Comparison of ENCODE assay signal across 1 cellular context in genomic region chr6:138546733-138547185, GRCh38.
A peak's percentile ranks its signal among the peaks of the same experiment; 100 is the strongest.
TF ChIP-seq lines count a peak whose summit lies in the region.

No MANE protein-coding gene starts in this region.

TF ChIP-seq in HepG2, 621 proteins besides CTCF, POLR2A, EP300 and RAD21 (continued from another document and continues in another):
- TF ChIP-seq IKZF5 (CRISPR knock-in tag; IDR thresholded peaks at IDR 0.05): no peak
- TF ChIP-seq ARNT2 (CRISPR knock-in tag; IDR thresholded peaks at IDR 0.05; ENCODE audit: low read depth): peak; percentile 49; the same call in 1 of the 2 replicates
- TF ChIP-seq E2F2 (CRISPR knock-in tag; IDR thresholded peaks at IDR 0.05; ENCODE audit: borderline replicate concordance): no peak
- TF ChIP-seq HOMEZ (CRISPR knock-in tag; IDR thresholded peaks at IDR 0.05; ENCODE audit: low read depth): 0 out of 2 replicates have a peak, but pooled peaks have one; percentile 42
- peak; percentile 68; the same call in 1 of the 2 replicates for TF ChIP-seq RARA (CRISPR knock-in tag; IDR thresholded peaks at IDR 0.05)
- no peak for TF ChIP-seq ZUFSP (CRISPR knock-in tag; IDR thresholded peaks at IDR 0.05; ENCODE audit: borderline replicate concordance)
- TF ChIP-seq ZNF580 (CRISPR knock-in tag; IDR thresholded peaks at IDR 0.05; ENCODE audit: borderline replicate concordance, low read depth): peak; percentile 60; the same call in 1 of the 2 replicates
- peak; percentile 73; the same call in 1 of the 2 replicates for TF ChIP-seq AHDC1 (CRISPR knock-in tag; IDR thresholded peaks at IDR 0.05; ENCODE audit: borderline replicate concordance)
- TF ChIP-seq MXI1 (IDR thresholded peaks at IDR 0.05; ENCODE audit: borderline replicate concordance, low read depth, low read length): 0 out of 3 replicates have a peak, but pooled peaks have one; percentile 7
- peak; percentile 54; the same call in 1 of the 2 replicates for TF ChIP-seq ZNF710 (CRISPR knock-in tag; IDR thresholded peaks at IDR 0.05; ENCODE audit: borderline replicate concordance)
- 0 out of 2 replicates have a peak, but pooled peaks have one; percentile 62 for TF ChIP-seq ZNF792 (CRISPR knock-in tag; IDR thresholded peaks at IDR 0.05)
- TF ChIP-seq ZNF33A (CRISPR knock-in tag; IDR thresholded peaks at IDR 0.05; ENCODE audit: borderline replicate concordance): no peak
- TF ChIP-seq HNRNPUL1 (IDR thresholded peaks at IDR 0.05; ENCODE audit: low read depth, low read length): no peak
- 0 out of 2 replicates have a peak, but pooled peaks have one; percentile 35 for TF ChIP-seq ZBTB34 (CRISPR knock-in tag; IDR thresholded peaks at IDR 0.05)
- 0 out of 2 replicates have a peak, but pooled peaks have one; percentile 37 for TF ChIP-seq SAP130 (CRISPR knock-in tag; IDR thresholded peaks at IDR 0.05; ENCODE audit: low read depth)
- TF ChIP-seq ATF4 (CRISPR knock-in tag; IDR thresholded peaks at IDR 0.05): 0 out of 4 replicates have a peak, but pooled peaks of 1 of the 2 experiments have one; percentile 22
- no peak for TF ChIP-seq FOXP1 (IDR thresholded peaks at IDR 0.05)
- peak; percentile 34; the same call in 1 of the 2 replicates for TF ChIP-seq FOXP1 (CRISPR knock-in tag; IDR thresholded peaks at IDR 0.05)
- TF ChIP-seq REPIN1 (CRISPR knock-in tag; IDR thresholded peaks at IDR 0.05; ENCODE audit: borderline replicate concordance, low read depth): no peak
- peak; percentile 46; the same call in 1 of the 2 replicates for TF ChIP-seq GATAD2A (CRISPR knock-in tag; IDR thresholded peaks at IDR 0.05)
- TF ChIP-seq ATM (IDR thresholded peaks at IDR 0.05; ENCODE audit: borderline replicate concordance): no peak
- no peak for TF ChIP-seq CBFB (CRISPR knock-in tag; IDR thresholded peaks at IDR 0.05)
- no peak for TF ChIP-seq SMAD9 (CRISPR knock-in tag; IDR thresholded peaks at IDR 0.05)
- TF ChIP-seq THAP11 (CRISPR knock-in tag; IDR thresholded peaks at IDR 0.05): 0 out of 2 replicates have a peak, but pooled peaks have one; percentile 18
- TF ChIP-seq SNAPC4 (CRISPR knock-in tag; IDR thresholded peaks at IDR 0.05): no peak
- no peak for TF ChIP-seq SOX13 (IDR thresholded peaks at IDR 0.05)
- peak in 1 of 2 experiments; percentile 72; a peak in 1 of 4 replicates for TF ChIP-seq SOX13 (CRISPR knock-in tag; conservative IDR thresholded peaks at IDR 0.05 in 1 of 2, IDR thresholded peaks at IDR 0.05 in 1 of 2)
- TF ChIP-seq POGK (CRISPR knock-in tag; conservative IDR thresholded peaks at IDR 0.05): peak; percentile 36; the same call in 1 of the 2 replicates
